11 cellular contexts compared by ENCODE assay signal in the genomic region with DNA sequence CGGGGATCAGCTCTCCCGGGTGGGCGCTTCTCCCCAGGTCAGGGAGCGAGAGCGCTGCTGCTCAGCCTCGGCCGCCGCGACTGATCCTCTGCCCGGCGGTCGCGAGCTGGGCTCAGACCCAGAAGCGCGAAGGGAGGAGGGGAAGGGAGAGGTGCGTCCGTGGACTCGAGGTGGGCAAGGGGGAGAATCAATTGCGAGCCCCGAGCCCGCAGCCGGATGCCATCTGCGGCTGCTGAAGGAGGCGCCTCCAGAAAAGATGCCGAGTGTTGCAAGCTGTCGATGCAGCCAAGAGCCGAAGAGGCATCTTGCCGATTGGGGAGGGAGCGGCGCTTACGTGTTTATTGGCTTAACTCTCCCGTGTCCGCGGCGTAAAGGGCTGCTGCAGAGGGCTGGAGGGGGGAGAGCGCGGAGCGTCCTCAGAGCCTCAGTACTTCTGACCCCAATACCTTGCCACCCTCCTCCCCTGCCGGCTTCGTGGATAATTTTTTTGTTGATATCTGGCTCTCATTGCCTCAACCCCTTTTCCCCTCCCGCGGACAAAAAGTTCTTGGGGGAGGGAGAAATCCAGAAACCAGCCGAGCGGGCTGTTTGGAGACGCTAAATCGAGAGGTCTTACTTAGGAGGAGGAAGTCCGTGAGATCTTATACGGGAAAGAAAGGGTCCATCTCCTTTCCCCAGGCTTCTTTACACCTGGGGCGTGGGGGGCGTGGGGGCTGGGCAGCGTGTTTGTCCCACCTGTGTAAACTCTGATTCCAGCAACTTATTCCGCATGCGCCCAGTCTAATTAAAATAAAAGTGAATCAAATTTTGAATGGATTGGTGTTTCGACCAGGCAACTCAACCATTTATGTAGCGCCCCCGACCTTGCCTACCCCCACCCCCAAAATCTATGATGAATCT. TPM values are rescaled to one million over a fixed set of nuclear protein-coding genes. Genes with fewer than 3 reads are reported as not detected.
DNase-seq lines count a peak whose midpoint lies in the region; ATAC-seq, FAIRE-seq and TF ChIP-seq lines count a peak whose summit lies in the region.
"Had no signal": no experiment of that assay in that cellular context is flagged by ENCODE, and none has a peak within 500 bp of the region (broad histone marks: within the 10 kb centered on the region; RNA-seq: fewer than 3 reads in every experiment).

A gene (minus strand): TSS at position 314 of the 900 bp plus-strand sequence. CDS start 387 bp downstream, outside the sequence.

- H3K4me1 ChIP-seq in breast epithelium (peaks cover 0 to 7% of the 10 kb centered on the region in 2 donors), mesodermal cell (ENCODE audit: control insufficient read depth, insufficient read depth, low read length, poor library complexity, severe bottlenecking) (peaks cover 4% of the 10 kb centered on the region)

- peaks cover 9 to 42% of the 10 kb centered on the region in 2 donors for H3K27me3 ChIP-seq in breast epithelium

- H3K9me3 ChIP-seq in breast epithelium (peaks cover 0 to 9% of the 10 kb centered on the region in 2 donors), mesodermal cell (ENCODE audit: control insufficient read depth, low read length) (no peaks in the 10 kb centered on the region)

- peak within 1 kb of the TSS; percentile 45 to 64 (median 63) for H3K4me3 ChIP-seq in breast epithelium
- peak within 1 kb of the TSS; percentile 72 for H3K4me3 ChIP-seq in coronary artery
- H3K4me3 ChIP-seq in mesodermal cell (ENCODE audit: extremely low read depth, insufficient read depth, low read length, poor library complexity, severe bottlenecking) = peak within 1 kb of the TSS; percentile 50

- DNase-seq in breast epithelium (ENCODE audit: low spot score in 2 of 2) (no peak), MCF 10A (ENCODE audit: unreplicated experiment) (no peak), coronary artery (ENCODE audit: low spot score) (no peak), RCC 7860 (ENCODE audit: low spot score) (no peak), urothelium cell line (ENCODE audit: low spot score) (no peak), cortex of kidney (lab: John Stamatoyannopoulos, UW) (no peak)
- DNase-seq: CD4-positive, alpha-beta T cell; naive B cell had no signal

- H3K4me1 Mint-ChIP-seq in MCF 10A (ENCODE audit: insufficient read depth, unreplicated experiment) = peaks cover 4% of the 10 kb centered on the region
- H3K4me1 Mint-ChIP-seq: naive B cell had no signal

- TF ChIP-seq CTCF in breast epithelium (IDR thresholded peaks at IDR 0.05) = no peak
- TF ChIP-seq CTCF in MCF 10A (IDR thresholded peaks at IDR 0.05; ENCODE audit: unreplicated experiment) = no peak
- no peak for TF ChIP-seq CTCF in coronary artery (IDR thresholded peaks at IDR 0.05)

- ATAC-seq in GM19351 (IDR thresholded peaks at IDR 0.05; ENCODE audit: unreplicated experiment) = no peak

- H3K36me3 Mint-ChIP-seq in MCF 10A (ENCODE audit: insufficient read depth, unreplicated experiment) = no peaks in the 10 kb centered on the region
- H3K36me3 Mint-ChIP-seq: naive B cell had no signal

- intact Hi-C loops in breast epithelium (cut with DNase I; ENCODE audit: low total_unique reads) (no loop called here), MCF 10A (cut with micrococcal nuclease) (no loop called here)

- H3K9me3 Mint-ChIP-seq in MCF 10A (ENCODE audit: unreplicated experiment) = no peaks in the 10 kb centered on the region

- CTCF ChIA-PET in MCF 10A (lab: Yijun Ruan, JAX) = interaction anchor here (0.6 kb wide), 1 partner anchor 44 kb away, joined by 3 read pairs; no protein-coding TSS in a partner anchor

- no peak within 1 kb of the TSS for H3K27ac Mint-ChIP-seq in MCF 10A (ENCODE audit: low read depth, unreplicated experiment)
- H3K27ac Mint-ChIP-seq: CD4-positive, alpha-beta T cell; naive B cell had no signal

- POLR2A ChIA-PET in MCF 10A (lab: Yijun Ruan, JAX) = no interaction called here

- no peak for TF ChIP-seq POLR2A in breast epithelium (IDR thresholded peaks at IDR 0.05)

- no TSS peak for BruUV-seq in MCF 10A (replicated peaks; lab: Mats Ljungman, UMichigan)

- no peak for FAIRE-seq in RCC 7860 (lab: Jason Lieb, UNC)
- FAIRE-seq in urothelium cell line (lab: Jason Lieb, UNC) = no peak

- H3K36me3 ChIP-seq in breast epithelium (no peaks in the 10 kb centered on the region), mesodermal cell (ENCODE audit: control insufficient read depth, insufficient read depth, low read length) (no peaks in the 10 kb centered on the region)

- H3K4me3 Mint-ChIP-seq in MCF 10A (ENCODE audit: unreplicated experiment) = no peak within 1 kb of the TSS
- H3K4me3 Mint-ChIP-seq: CD4-positive, alpha-beta T cell had no signal

- H3K27me3 Mint-ChIP-seq in MCF 10A (ENCODE audit: insufficient read depth, unreplicated experiment) = peaks cover 61% of the 10 kb centered on the region

- WGBS in mesodermal cell (ENCODE audit: insufficient coverage in 2 of 2), 2 experiments = 0% methylated on average over 20 to 28 of the region's 56 CpGs

- H3K27ac ChIP-seq in breast epithelium (no peak within 1 kb of the TSS), coronary artery (no peak within 1 kb of the TSS), mesodermal cell (ENCODE audit: low read depth, low read length, severe bottlenecking) (peak within 1 kb of the TSS; percentile 39)

RNA-seq across cellular contexts. Expression of the gene that starts here (rescaled TPM):
- 10 to 100 TPM in 1 of 3 donors, under 1 TPM in 2; under 0.01 to 45.8 (median 0.15) TPM for total RNA-seq in breast epithelium
- total RNA-seq in MCF 10A (2022) = not detected in 2 replicates
- polyA plus RNA-seq in mesodermal cell (2013, experiment 1 of 2) = 3.8 TPM
- 4.4 TPM for polyA plus RNA-seq in mesodermal cell (2013, experiment 2 of 2)
- total RNA-seq: CD4-positive, alpha-beta T cell; NCI-H460 had no signal
